Comparison of ENCODE assay signal across 20 cellular contexts in the genomic region with DNA sequence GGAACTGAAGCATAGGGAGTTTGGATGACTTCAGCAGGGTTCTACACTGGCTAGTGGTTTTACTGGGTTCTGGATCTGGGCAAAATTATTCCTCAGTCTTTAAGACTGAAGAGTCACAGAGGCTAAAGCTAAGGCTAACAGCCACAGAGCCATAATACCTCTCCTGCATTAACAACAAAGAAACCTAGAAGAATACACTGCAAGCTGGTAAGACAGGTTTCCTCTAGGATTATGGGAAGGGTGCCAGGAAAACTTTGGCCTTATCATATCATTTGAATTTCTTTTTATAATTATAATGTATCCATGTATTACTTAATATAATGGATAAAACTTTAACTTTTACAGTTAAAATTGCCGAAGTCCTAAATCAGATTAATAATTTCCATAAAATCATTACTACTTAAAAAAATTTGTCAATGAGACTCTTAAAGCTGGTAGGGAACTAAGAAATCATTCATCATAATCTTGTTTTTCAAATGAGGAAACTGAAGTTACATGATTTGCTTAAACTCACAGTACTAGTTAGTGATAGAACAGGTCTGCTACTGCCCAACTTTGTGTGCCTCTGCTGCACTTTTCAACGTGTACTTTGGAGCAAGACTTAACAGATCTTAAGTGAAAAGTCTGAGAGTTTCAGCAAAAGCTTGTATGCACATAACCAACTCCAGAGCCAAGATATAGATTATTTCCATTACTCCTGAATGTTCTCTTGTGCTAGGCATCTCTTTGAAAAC. TPM values are rescaled to one million over a fixed set of nuclear protein-coding genes. Genes with fewer than 3 reads are reported as not detected.
DNase-seq lines count a peak whose midpoint lies in the region; ATAC-seq and TF ChIP-seq lines count a peak whose summit lies in the region.
"Had no signal": no experiment of that assay in that cellular context is flagged by ENCODE, and none has a peak within 500 bp of the region (broad histone marks: within the 10 kb centered on the region; RNA-seq: fewer than 3 reads in every experiment).

No MANE protein-coding gene starts in this region.

- in situ Hi-C loops in mammary epithelial cell (cut with MboI; ENCODE audit: low sequenced_read_pairs in 2 of 2): no loop called here
- in situ Hi-C loops in transverse colon (cut with MboI; ENCODE audit: low pct_ligation_motif_present in 1 of 4, low pct_unique_long_range_greater_than_20kb in 1 of 4, low sequenced_read_pairs in 3 of 4): no loop called here

- TF ChIP-seq CTCF in mammary epithelial cell (conservative IDR thresholded peaks at IDR 0.05 in 1 of 2, IDR thresholded peaks at IDR 0.05 in 1 of 2; ENCODE audit: extremely low read depth in 1 of 2, insufficient read depth in 1 of 2, low read depth in 1 of 2, low read length in 2 of 2): no peak
- no peak for TF ChIP-seq CTCF in transverse colon (IDR thresholded peaks at IDR 0.05)

- no peaks in the 10 kb centered on the region for H3K79me2 ChIP-seq in mammary epithelial cell (ENCODE audit: insufficient read depth, low read length)

- CTCF ChIA-PET in mammary epithelial cell (lab: Charles Lee; ENCODE audit: low non-redundant PET): no interaction called here

- H3K27ac ChIP-seq in mammary epithelial cell (ENCODE audit: insufficient read depth, low read depth, low read length) (no peak overlapping the region), transverse colon (peak overlapping the region; percentile 62 to 78 (median 75))
- H3K27ac ChIP-seq: adrenal gland, cardiac muscle cell, dorsolateral prefrontal cortex, SK-N-MC had no signal

- no peak for TF ChIP-seq EP300 in transverse colon (IDR thresholded peaks at IDR 0.05; ENCODE audit: low read depth)

- H3K4me3 ChIP-seq in mammary epithelial cell (replicated peaks in 1 of 3; ENCODE audit: insufficient read depth in 1 of 3, low read depth in 2 of 3, low read length in 3 of 3) (no peak overlapping the region), transverse colon (no peak overlapping the region)
- H3K4me3 ChIP-seq: adrenal gland, cardiac muscle cell, dorsolateral prefrontal cortex, SK-N-MC, skin epidermis had no signal

- dilution Hi-C loops in mammary epithelial cell (cut with HindIII; ENCODE audit: low sequenced_read_pairs): no loop called here

- H3K9me3 ChIP-seq in mammary epithelial cell (replicated peaks; ENCODE audit: insufficient read depth, low read length) (no peaks in the 10 kb centered on the region), transverse colon (no peaks in the 10 kb centered on the region)
- H3K9me3 ChIP-seq: adrenal gland, BE2C had no signal

- no TSS peak for BruUV-seq in mammary epithelial cell (replicated peaks; lab: Mats Ljungman, UMichigan)

- no peak overlapping the region for H2AFZ ChIP-seq in mammary epithelial cell (ENCODE audit: low read depth, low read length)

- WGBS in mammary epithelial cell (ENCODE audit: low coverage, missing lambda C conversion rate): 53% methylated on average over 2 of the region's 2 CpGs
- WGBS in transverse colon (ENCODE audit: low coverage in 1 of 2), 2 donors: 48 to 50% methylated on average over 2 of the region's 2 CpGs

- H3K9ac ChIP-seq in mammary epithelial cell (ENCODE audit: insufficient read depth, low read length): no peak overlapping the region

- H3K27me3 ChIP-seq in mammary epithelial cell (ENCODE audit: insufficient read depth, low read length) (no peaks in the 10 kb centered on the region), transverse colon (no peaks in the 10 kb centered on the region)
- H3K27me3 ChIP-seq: adrenal gland, BE2C, cardiac muscle cell, dorsolateral prefrontal cortex had no signal

- H3K4me1 ChIP-seq in mammary epithelial cell (ENCODE audit: insufficient read depth, low read length): peaks cover 18% of the 10 kb centered on the region
- H3K4me1 ChIP-seq in transverse colon: peaks cover 0 to 32% (median 22%) of the 10 kb centered on the region in 4 donors

- no peaks in the 10 kb centered on the region for H4K20me1 ChIP-seq in mammary epithelial cell (ENCODE audit: insufficient read depth, low read length)

- intact Hi-C loops in mammary epithelial cell (cut with micrococcal nuclease) (no loop called here), left colon (cut with DNase I, micrococcal nuclease) (no loop called here), transverse colon (cut with DNase I; ENCODE audit: low total_unique reads) (no loop called here)

- H3K4me2 ChIP-seq in mammary epithelial cell (ENCODE audit: insufficient read depth, low read depth, low read length): no peak overlapping the region

- H3K36me3 ChIP-seq in mammary epithelial cell (ENCODE audit: insufficient read depth, low read length): no peaks in the 10 kb centered on the region
- H3K36me3 ChIP-seq in transverse colon: no peaks in the 10 kb centered on the region
- H3K36me3 ChIP-seq: adrenal gland, BE2C, cardiac muscle cell had no signal

- DNase-seq in DMS53 (lab: John Stamatoyannopoulos, UW) (peak; percentile 15), DMS53 treated with DMSO at 0.1 percent for 48 hours (lab: John Stamatoyannopoulos, UW; ENCODE audit: unreplicated experiment) (no peak), mammary epithelial cell (peak; percentile 22), left colon (peak in 1 of 2 donors; percentile 34), transverse colon (peak; percentile 45), HuH-7 (ENCODE audit: low spot score) (no peak), HK-2 (ENCODE audit: unreplicated experiment) (no peak)
- DNase-seq: activated CD4-positive, alpha-beta memory T cell treated with anti-CD3 and anti-CD28 coated beads, Interleukin-2, amount 10 ng/mL, durations not matched to agents 7 days and 5 days; activated CD4-positive, CD25-positive, alpha-beta regulatory T cell; activated T-cell treated with anti-CD3 and anti-CD28 coated beads for 4 hours; adrenal gland; BE2C; dorsolateral prefrontal cortex; MM.1S; NCI-H446 had no signal

- ATAC-seq in left colon: peak; percentile 84
- no peak for ATAC-seq in GM18858 (IDR thresholded peaks at IDR 0.05; ENCODE audit: unreplicated experiment)
- ATAC-seq: HCT116 had no signal

- no peak for TF ChIP-seq POLR2A in transverse colon (IDR thresholded peaks at IDR 0.05)

RNA-seq across cellular contexts. Expression of a gene that starts 24.2 kb away (rescaled TPM):
- total RNA-seq in mammary epithelial cell: 10 to 100 TPM; 28.0 to 63.8 TPM
- 10.7 TPM for polyA plus RNA-seq in mammary epithelial cell
- polyA minus RNA-seq in mammary epithelial cell: 12.3 TPM
- 10 to 100 TPM; 79.8 to 90.1 TPM for total RNA-seq in left colon
- 10 to 100 TPM; 19.9 to 49.1 (median 31.4) TPM for total RNA-seq in transverse colon

Comparison
In these comparisons a context has a peak if more than half of its experiments do, and no peak if none do; other contexts are left out.
1. DNase-seq: peak in DMS53 (single experiment), mammary epithelial cell (single experiment) and transverse colon (single experiment); none in DMS53 treated with DMSO at 0.1 percent for 48 hours (single experiment), HuH-7 (single experiment) and HK-2 (single experiment).